Comparison of ENCODE assay signal across 12 cellular contexts in the genomic region with DNA sequence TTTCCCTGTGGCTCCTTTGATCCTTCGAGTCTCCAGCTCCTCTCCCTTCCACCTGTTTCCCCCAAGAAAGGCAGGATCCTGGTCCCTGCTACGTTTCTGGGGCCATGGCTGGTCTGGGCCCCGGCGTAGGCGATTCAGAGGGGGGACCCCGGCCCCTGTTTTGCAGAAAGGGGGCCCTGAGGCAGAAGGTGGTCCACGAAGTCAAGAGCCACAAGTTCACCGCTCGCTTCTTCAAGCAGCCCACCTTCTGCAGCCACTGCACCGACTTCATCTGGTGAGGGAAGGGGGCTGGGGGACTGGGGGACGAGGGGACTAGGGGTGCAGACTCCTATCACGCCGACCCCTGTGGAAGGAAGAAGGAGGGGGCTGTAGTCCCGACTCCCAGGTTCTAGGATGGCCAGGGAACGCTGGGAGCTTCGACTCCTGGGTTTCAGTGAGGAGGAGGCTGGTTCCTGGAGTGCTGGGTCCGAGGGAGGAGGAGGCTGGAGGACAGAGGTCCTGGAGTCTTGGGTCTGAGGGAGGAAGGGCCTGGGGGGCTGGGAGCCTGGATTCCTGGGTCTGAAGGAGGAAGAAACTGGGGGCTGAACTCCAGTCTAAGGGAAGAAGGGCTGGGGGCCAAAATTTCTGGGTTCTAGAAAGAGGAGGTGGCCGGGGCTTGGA. TPM values are rescaled to one million over a fixed set of nuclear protein-coding genes. Genes with fewer than 3 reads are reported as not detected.
A peak's percentile ranks its signal among the peaks of the same experiment; 100 is the strongest.
DNase-seq lines count a peak whose midpoint lies in the region; ATAC-seq and TF ChIP-seq lines count a peak whose summit lies in the region.
"Had no signal": no experiment of that assay in that cellular context is flagged by ENCODE, and none has a peak within 500 bp of the region (broad histone marks: within the 10 kb centered on the region; RNA-seq: fewer than 3 reads in every experiment).

No MANE protein-coding gene starts in this region.

- peaks cover 28% of the 10 kb centered on the region for H3K27me3 Mint-ChIP-seq in HFFc6 (ENCODE audit: insufficient read depth)
- peaks cover 12 to 34% of the 10 kb centered on the region in 2 donors for H3K27me3 Mint-ChIP-seq in T-cell

- intact Hi-C loops in head of caudate nucleus (cut with DNase I), result no loop called here

- POLR2A ChIA-PET in BJ (lab: Charles Lee), result no interaction called here
- POLR2A ChIA-PET in T-cell (lab: Charles Lee), result interaction anchor here in 1 of 2 donors (0.8 kb wide), 1 partner anchor 14 kb away, joined by 4 read pairs; no protein-coding TSS in a partner anchor

- H3K27ac Mint-ChIP-seq in HFFc6 (no peak overlapping the region), T-cell (no peak overlapping the region)
- H3K27ac Mint-ChIP-seq: activated T-helper 17 cell treated with anti-CD3 and anti-CD28 coated beads, Interleukin-2, amount 50 U/mL, for 72 hours had no signal

- TF ChIP-seq CTCF in BJ (IDR thresholded peaks at IDR 0.05; ENCODE audit: insufficient read depth, low read depth, low read length), result no peak
- TF ChIP-seq CTCF in HFFc6 (IDR thresholded peaks at IDR 0.05), result 0 out of 2 replicates have a peak, but pooled peaks have one; percentile 5

- H3K4me1 Mint-ChIP-seq in HFFc6 (ENCODE audit: low read depth) (peaks cover 11% of the 10 kb centered on the region), T-cell (peaks cover 19 to 29% (median 28%) of the 10 kb centered on the region in 3 donors)

- CTCF ChIA-PET in BJ (lab: Yijun Ruan, JAX) (interaction anchor here (1.3 to 2.2 kb wide), 6 partner anchors 19 to 149 kb away, joined by 3 to 9 read pairs (median 4); no protein-coding TSS in a partner anchor), T-cell (lab: Charles Lee) (interaction anchor here in 1 of 2 donors (1.2 to 1.3 kb wide), 2 partner anchors 15 to 29 kb away, joined by 4 read pairs; partner anchors contain the start of gene MYADM)

- ATAC-seq in T-cell (replicated peaks in 1 of 4), result no peak
- no peak for ATAC-seq in GM18870 (IDR thresholded peaks at IDR 0.05; ENCODE audit: unreplicated experiment)

- no peaks in the 10 kb centered on the region for H3K9me3 ChIP-seq in mucosa of stomach (ENCODE audit: control insufficient read depth, low read length)

- no peaks in the 10 kb centered on the region for H3K9me3 Mint-ChIP-seq in HFFc6
- H3K9me3 Mint-ChIP-seq in T-cell, result no peaks in the 10 kb centered on the region
- H3K9me3 Mint-ChIP-seq: activated T-helper 17 cell treated with anti-CD3 and anti-CD28 coated beads, Interleukin-2, amount 50 U/mL, for 72 hours had no signal

- DNase-seq in BJ (ENCODE audit: low read depth) (no peak), HFFc6 (no peak), caudate nucleus (lab: John Stamatoyannopoulos, UW) (no peak), T-cell (no peak), SHP77 treated with DMSO at 0.1 percent for 48 hours (lab: John Stamatoyannopoulos, UW) (no peak), head of caudate nucleus (no peak)

- peak overlapping the region; percentile 25 for H3K9ac ChIP-seq in mucosa of stomach (ENCODE audit: low read length)

- peak overlapping the region; percentile 8 for H3K27ac ChIP-seq in caudate nucleus (ENCODE audit: low read depth, low read length)
- H3K27ac ChIP-seq: epithelial cell of prostate had no signal

- peaks cover 27% of the 10 kb centered on the region for H3K27me3 ChIP-seq in BJ (ENCODE audit: control insufficient read depth, insufficient read depth, low read length)
- H3K27me3 ChIP-seq in mucosa of stomach (ENCODE audit: control insufficient read depth, insufficient read depth, low read length), result peaks cover 57% of the 10 kb centered on the region

- H3K36me3 Mint-ChIP-seq in HFFc6 (ENCODE audit: low read depth) (no peaks in the 10 kb centered on the region; the same call in 1 of the 2 replicates), T-cell (peaks cover 4% of the 10 kb centered on the region)

- no peaks in the 10 kb centered on the region for H3K36me3 ChIP-seq in BJ (ENCODE audit: control insufficient read depth, insufficient read depth, low read length)
- no peaks in the 10 kb centered on the region for H3K36me3 ChIP-seq in mucosa of stomach (ENCODE audit: control insufficient read depth, insufficient read depth, low read length)

- 0 out of 2 replicates have a peak overlapping the region, but pooled peaks have one; percentile 39 for H3K4me3 Mint-ChIP-seq in HFFc6
- peak overlapping the region in 1 of 3 donors; percentile 25 for H3K4me3 Mint-ChIP-seq in T-cell
- H3K4me3 Mint-ChIP-seq: activated T-helper 17 cell treated with anti-CD3 and anti-CD28 coated beads, Interleukin-2, amount 50 U/mL, for 72 hours had no signal

- peak overlapping the region; percentile 30 for H3K4me3 ChIP-seq in BJ (ENCODE audit: low read depth, low read length)
- H3K4me3 ChIP-seq in mucosa of stomach (ENCODE audit: low read length), result no peak overlapping the region

- H3K4me1 ChIP-seq in mucosa of stomach (ENCODE audit: control insufficient read depth, insufficient read depth, low read length), result peaks cover 24% of the 10 kb centered on the region

RNA-seq across cellular contexts. Expression of gene PRKCG, which starts 0.5 kb away (rescaled TPM):
- polyA plus RNA-seq in BJ (2011; rRNA removed), result not detected in 2 replicates
- polyA minus RNA-seq in BJ (2011; rRNA and poly(A)+ RNA removed), result not detected in 2 replicates
- under 1 TPM in 2 of 6 experiments, not detected in 4; 0.23 to 0.28 TPM for total RNA-seq in HFFc6 (2021; fragmentation: NEBNext Ultra II Directional; extraction: Animal tissue kit (Norgen Biotek cat#: 25700))
- total RNA-seq in T-cell, result 1 to 10 TPM in 1 of 5 donors, under 1 TPM in 2, not detected in 2; 0.15 to 2.4 (median 0.32) TPM
- total RNA-seq: activated T-helper 17 cell treated with anti-CD3 and anti-CD28 coated beads, Interleukin-2, amount 50 U/mL, for 72 hours had no signal

RNA-seq across cellular contexts. Expression of gene MYADM, which starts 14.8 kb away (rescaled TPM):
- 92.9 and 134 TPM in 2 replicates for polyA plus RNA-seq in BJ (2011; rRNA removed)
- polyA minus RNA-seq in BJ (2011; rRNA and poly(A)+ RNA removed), result 92.6 and 170 TPM in 2 replicates
- 100 to 1,000 TPM; 304 to 350 (median 316) TPM for total RNA-seq in HFFc6 (2021; fragmentation: NEBNext Ultra II Directional; extraction: Animal tissue kit (Norgen Biotek cat#: 25700))
- 100 to 1,000 TPM in 2 of 5 donors, 10 to 100 TPM in 3; 49.9 to 335 (median 70.9) TPM for total RNA-seq in T-cell

RNA-seq across cellular contexts. Expression of gene CACNG7, which starts 26.6 kb away (rescaled TPM):
- polyA plus RNA-seq in BJ (2011; rRNA removed), result 0.50 and 0.90 TPM in 2 replicates
- 0.09 TPM in 1 of 2 replicates, not detected in the other for polyA minus RNA-seq in BJ (2011; rRNA and poly(A)+ RNA removed)
- total RNA-seq in HFFc6 (2021; fragmentation: NEBNext Ultra II Directional; extraction: Animal tissue kit (Norgen Biotek cat#: 25700)), result 1 to 10 TPM in 1 of 6 experiments, under 1 TPM in 5; 0.38 to 1.2 (median 0.70) TPM
- total RNA-seq in T-cell, result not detected
- total RNA-seq: activated T-helper 17 cell treated with anti-CD3 and anti-CD28 coated beads, Interleukin-2, amount 50 U/mL, for 72 hours; HT-29; mononuclear cell had no signal

RNA-seq across cellular contexts. Expression of gene NLRP12, which starts 58.4 kb away (rescaled TPM):
- polyA plus RNA-seq in BJ (2011; rRNA removed), result not detected in 2 replicates
- 0.09 TPM in 1 of 2 replicates, not detected in the other for polyA minus RNA-seq in BJ (2011; rRNA and poly(A)+ RNA removed)
- not detected for total RNA-seq in HFFc6 (2021; fragmentation: NEBNext Ultra II Directional; extraction: Animal tissue kit (Norgen Biotek cat#: 25700))
- not detected for total RNA-seq in T-cell
- total RNA-seq: activated T-helper 17 cell treated with anti-CD3 and anti-CD28 coated beads, Interleukin-2, amount 50 U/mL, for 72 hours; HT-29 had no signal
